Comparison of ENCODE assay signal across 9 cellular contexts in genomic region chr22:50523806-50524663, GRCh38. TPM values are rescaled to one million over a fixed set of nuclear protein-coding genes. Genes with fewer than 3 reads are reported as not detected.
DNase-seq lines count a peak whose midpoint lies in the region; ATAC-seq and TF ChIP-seq lines count a peak whose summit lies in the region.
"Had no signal": no experiment of that assay in that cellular context is flagged by ENCODE, and none has a peak within 500 bp of the region (broad histone marks: within the 10 kb centered on the region; RNA-seq: fewer than 3 reads in every experiment).

No MANE protein-coding gene starts in this region.

- no peaks in the 10 kb centered on the region for H3K9me3 ChIP-seq in heart right ventricle
- H3K9me3 ChIP-seq in right lobe of liver = no peaks in the 10 kb centered on the region
- no peaks in the 10 kb centered on the region for H3K9me3 ChIP-seq in aorta (ENCODE audit: control insufficient read depth, low read length)
- H3K9me3 ChIP-seq: pancreas had no signal

- ATAC-seq in heart right ventricle = no peak
- no peak for ATAC-seq in left cardiac atrium
- ATAC-seq in activated naive CD8-positive, alpha-beta T cell treated with anti-CD3 and anti-CD28 coated beads, Interleukin-2, amount 10 ng/mL, durations not matched to agents 7 days and 5 days (ENCODE audit: low read depth) = no peak
- no peak for ATAC-seq in right lobe of liver
- no peak for ATAC-seq in aorta (ENCODE audit: low FRiP score)

- DNase-seq in heart right ventricle (no peak), left cardiac atrium (no peak), right lobe of liver (peak in 2 of 3 donors; percentile 55 to 60), aorta (no peak), NCI-H1694 treated with DMSO at 0.1 percent for 48 hours (lab: John Stamatoyannopoulos, UW) (no peak), hepatic stellate cell (ENCODE audit: low spot score) (no peak), erythroblast (lab: John Stamatoyannopoulos, UW) (no peak)
- peak; percentile 35 for DNase-seq in activated naive CD8-positive, alpha-beta T cell treated with anti-CD3 and anti-CD28 coated beads, Interleukin-2, amount 10 ng/mL, durations not matched to agents 7 days and 5 days

- intact Hi-C loops in heart right ventricle (cut with DNase I) (loop anchor here in 3 of 10 donors (2.0 to 10.0 kb wide), 3 partner anchors 15 to 279 kb away; partner anchors contain the start of genes NCAPH2 (in 2 of the 3), CHKB (in 1 of the 3) and TUBGCP6 (in 1 of the 3)), left cardiac atrium (cut with DNase I) (loop anchor here in 1 of 2 donors (2.0 kb wide), 1 partner anchor 39 kb away; the partner anchor contains the start of gene SYCE3), right lobe of liver (cut with DNase I) (loop anchor here in 1 of 2 donors (10.0 kb wide), 1 partner anchor 91 kb away; no protein-coding TSS in a partner anchor), aorta (cut with DNase I) (no loop called here)

- peak overlapping the region; percentile 96 for H3K4me3 Mint-ChIP-seq in activated naive CD8-positive, alpha-beta T cell treated with anti-CD3 and anti-CD28 coated beads, Interleukin-2, amount 10 ng/mL, durations not matched to agents 7 days and 5 days

- H3K4me3 ChIP-seq in heart right ventricle = peak overlapping the region in 9 of 10 donors; percentile 59 to 86 (median 82)
- peak overlapping the region; percentile 66 to 74 (median 68) for H3K4me3 ChIP-seq in right lobe of liver
- no peak overlapping the region for H3K4me3 ChIP-seq in aorta (ENCODE audit: low read length in 2 of 2)

- peaks cover 26% of the 10 kb centered on the region for H3K36me3 Mint-ChIP-seq in activated naive CD8-positive, alpha-beta T cell treated with anti-CD3 and anti-CD28 coated beads, Interleukin-2, amount 10 ng/mL, durations not matched to agents 7 days and 5 days

- peaks cover 4 to 45% (median 29%) of the 10 kb centered on the region in 9 donors for H3K4me1 ChIP-seq in heart right ventricle
- peaks cover 0 to 24% (median 10%) of the 10 kb centered on the region in 4 donors for H3K4me1 ChIP-seq in right lobe of liver
- no peaks in the 10 kb centered on the region for H3K4me1 ChIP-seq in aorta (ENCODE audit: control insufficient read depth in 1 of 2, insufficient read depth in 2 of 2, low read length in 2 of 2)

- peak overlapping the region in 5 of 10 donors; percentile 92 to 99 (median 95) for H3K27ac ChIP-seq in heart right ventricle
- peak overlapping the region in 1 of 3 donors; percentile 87 for H3K27ac ChIP-seq in right lobe of liver
- H3K27ac ChIP-seq in aorta (ENCODE audit: low read depth in 1 of 2, low read length in 2 of 2) = no peak overlapping the region

- TF ChIP-seq POLR2A in right lobe of liver (IDR thresholded peaks at IDR 0.05) (no peak), erythroblast (IDR thresholded peaks at IDR 0.05; ENCODE audit: low read length) (no peak)

- no peaks in the 10 kb centered on the region for H3K9me3 Mint-ChIP-seq in activated naive CD8-positive, alpha-beta T cell treated with anti-CD3 and anti-CD28 coated beads, Interleukin-2, amount 10 ng/mL, durations not matched to agents 7 days and 5 days

- H3K27ac Mint-ChIP-seq in activated naive CD8-positive, alpha-beta T cell treated with anti-CD3 and anti-CD28 coated beads, Interleukin-2, amount 10 ng/mL, durations not matched to agents 7 days and 5 days = peak overlapping the region; percentile 95

- POLR2A ChIA-PET in activated naive CD8-positive, alpha-beta T cell treated with anti-CD3 and anti-CD28 coated beads, Interleukin-2, amount 10 ng/mL, durations not matched to agents 7 days and 5 days (lab: Charles Lee) = interaction anchor here (0.8 to 13.0 kb wide), 16 partner anchors 9 to 273 kb away, joined by 3 to 300 read pairs (median 23); partner anchors contain the start of genes CHKB, CPT1B, HDAC10 and KLHDC7B

- no peaks in the 10 kb centered on the region for H3K27me3 Mint-ChIP-seq in activated naive CD8-positive, alpha-beta T cell treated with anti-CD3 and anti-CD28 coated beads, Interleukin-2, amount 10 ng/mL, durations not matched to agents 7 days and 5 days

- TF ChIP-seq CTCF in heart right ventricle (IDR thresholded peaks at IDR 0.05) (no peak), right lobe of liver (IDR thresholded peaks at IDR 0.05) (no peak)

- H3K36me3 ChIP-seq in heart right ventricle (peaks cover 0 to 74% (median 39%) of the 10 kb centered on the region in 9 donors), right lobe of liver (peaks cover 0 to 27% (median 3%) of the 10 kb centered on the region in 4 donors), aorta (ENCODE audit: control insufficient read depth in 1 of 2, insufficient read depth in 2 of 2, low read length in 1 of 2) (no peaks in the 10 kb centered on the region)

- peaks cover 0 to under 1% (median 0%) of the 10 kb centered on the region in 7 donors for H3K27me3 ChIP-seq in heart right ventricle
- no peaks in the 10 kb centered on the region for H3K27me3 ChIP-seq in right lobe of liver
- H3K27me3 ChIP-seq in aorta (ENCODE audit: control insufficient read depth in 1 of 2, insufficient read depth in 2 of 2, low read length in 1 of 2) = no peaks in the 10 kb centered on the region
- H3K27me3 ChIP-seq: pancreas had no signal

- H3K4me1 Mint-ChIP-seq in activated naive CD8-positive, alpha-beta T cell treated with anti-CD3 and anti-CD28 coated beads, Interleukin-2, amount 10 ng/mL, durations not matched to agents 7 days and 5 days = peaks cover 30% of the 10 kb centered on the region

- 79 to 82% methylated on average over 25 of the region's 25 CpGs for WGBS in heart right ventricle, 2 donors
- WGBS in right lobe of liver (ENCODE audit: insufficient coverage, low coverage, low lambda C conversion rate, missing lambda C conversion rate) = no CpG with 5 or more reads among the region's 25 CpGs
- WGBS in aorta, 2 donors = 79 to 81% methylated on average over 25 of the region's 25 CpGs

RNA-seq across cellular contexts. Expression of gene SCO2, which starts 1.4 kb away (rescaled TPM):
- total RNA-seq in heart right ventricle (1 to 10 TPM in 2 of 10 donors, under 1 TPM in 2, not detected in 6; 0.57 to 2.8 (median 0.92) TPM), left cardiac atrium (1 to 10 TPM in 1 of 2 donors, not detected in 1; 1.3 TPM), right lobe of liver (1 to 10 TPM in 3 of 6 experiments, under 1 TPM in 1, not detected in 2; 0.80 to 4.2 (median 2.5) TPM), aorta (1 to 10 TPM; 4.7 to 5.1 TPM)
- polyA plus RNA-seq in heart right ventricle (1 to 10 TPM in 1 of 2 donors, not detected in 1; 2.0 TPM), aorta (10 to 100 TPM in 1 of 2 donors, not detected in 1; 11.6 TPM)
- 10 to 100 TPM in 1 of 2 experiments, 1 to 10 TPM in 1; 8.1 to 12.8 TPM for total RNA-seq in activated naive CD8-positive, alpha-beta T cell treated with anti-CD3 and anti-CD28 coated beads, Interleukin-2, amount 10 ng/mL, durations not matched to agents 7 days and 5 days

RNA-seq across cellular contexts. Expression of gene TYMP, which starts 5.8 kb away (rescaled TPM):
- total RNA-seq in heart right ventricle = 100 to 1,000 TPM in 1 of 10 donors, 10 to 100 TPM in 7, 1 to 10 TPM in 2; 8.4 to 113 (median 12.6) TPM
- 10 to 100 TPM; 23.3 to 65.3 TPM for polyA plus RNA-seq in heart right ventricle
- total RNA-seq in left cardiac atrium = 10 to 100 TPM; 27.9 to 67.1 TPM
- 10 to 100 TPM; 86.3 to 94.5 TPM for total RNA-seq in activated naive CD8-positive, alpha-beta T cell treated with anti-CD3 and anti-CD28 coated beads, Interleukin-2, amount 10 ng/mL, durations not matched to agents 7 days and 5 days
- 100 to 1,000 TPM in 3 of 6 experiments, 10 to 100 TPM in 3; 30.6 to 223 (median 88.2) TPM for total RNA-seq in right lobe of liver
- total RNA-seq in aorta = 10 to 100 TPM; 68.3 to 99.2 TPM
- polyA plus RNA-seq in aorta = 10 to 100 TPM; 37.7 to 47.1 TPM

RNA-seq across cellular contexts. Expression of gene NCAPH2, which starts 16.0 kb away (rescaled TPM):
- total RNA-seq in heart right ventricle = 10 to 100 TPM; 21.7 to 31.9 (median 26.2) TPM
- polyA plus RNA-seq in heart right ventricle = 10 to 100 TPM; 38.0 to 54.8 TPM
- 10 to 100 TPM; 29.8 to 32.7 TPM for total RNA-seq in left cardiac atrium
- total RNA-seq in activated naive CD8-positive, alpha-beta T cell treated with anti-CD3 and anti-CD28 coated beads, Interleukin-2, amount 10 ng/mL, durations not matched to agents 7 days and 5 days = 100 to 1,000 TPM; 126 TPM
- 10 to 100 TPM; 11.4 to 17.3 (median 13.9) TPM for total RNA-seq in right lobe of liver
- total RNA-seq in aorta = 10 to 100 TPM; 31.6 to 35.5 TPM
- polyA plus RNA-seq in aorta = 10 to 100 TPM; 18.2 to 67.4 TPM

RNA-seq across cellular contexts. Expression of gene LMF2, which starts 16.5 kb away (rescaled TPM):
- total RNA-seq in heart right ventricle (10 to 100 TPM; 18.8 to 37.5 (median 22.9) TPM), left cardiac atrium (10 to 100 TPM; 35.4 to 37.6 TPM), right lobe of liver (10 to 100 TPM; 33.2 to 47.6 (median 41.7) TPM), aorta (10 to 100 TPM; 42.2 to 65.7 TPM)
- polyA plus RNA-seq in heart right ventricle (10 to 100 TPM; 40.4 to 42.5 TPM), aorta (100 to 1,000 TPM in 1 of 2 donors, 10 to 100 TPM in 1; 20.0 to 123 TPM)
- 100 to 1,000 TPM; 128 to 141 TPM for total RNA-seq in activated naive CD8-positive, alpha-beta T cell treated with anti-CD3 and anti-CD28 coated beads, Interleukin-2, amount 10 ng/mL, durations not matched to agents 7 days and 5 days

RNA-seq across cellular contexts. Expression of gene KLHDC7B, which starts 21.7 kb away (rescaled TPM):
- 1 to 10 TPM in 1 of 10 donors, under 1 TPM in 3, not detected in 6; 0.11 to 1.3 (median 0.18) TPM for total RNA-seq in heart right ventricle
- polyA plus RNA-seq in heart right ventricle = under 1 TPM in 1 of 2 donors, not detected in 1; 0.10 TPM
- total RNA-seq in left cardiac atrium = under 1 TPM in 1 of 2 donors, not detected in 1; 0.15 TPM
- total RNA-seq in activated naive CD8-positive, alpha-beta T cell treated with anti-CD3 and anti-CD28 coated beads, Interleukin-2, amount 10 ng/mL, durations not matched to agents 7 days and 5 days = 10 to 100 TPM; 18.8 to 21.9 TPM
- total RNA-seq in right lobe of liver = 1 to 10 TPM in 2 of 6 experiments, under 1 TPM in 2, not detected in 2; 0.07 to 1.4 (median 0.62) TPM
- total RNA-seq in aorta = under 1 TPM; 0.29 to 0.63 TPM
- not detected for polyA plus RNA-seq in aorta

Comparison
In these comparisons a context has a peak if more than half of its experiments do, and no peak if none do; other contexts are left out.
1. DNase-seq: peak in activated naive CD8-positive, alpha-beta T cell treated with anti-CD3 and anti-CD28 coated beads, Interleukin-2, amount 10 ng/mL, durations not matched to agents 7 days and 5 days (single experiment) and right lobe of liver (2 of 3); none in heart right ventricle (0 of 2), left cardiac atrium (single experiment), aorta (0 of 2), NCI-H1694 treated with DMSO at 0.1 percent for 48 hours (single experiment), hepatic stellate cell (single experiment) and erythroblast (0 of 2).
2. H3K4me3 ChIP-seq: peak in heart right ventricle (9 of 10) and right lobe of liver (3 of 3); none in aorta (0 of 2).